8 cellular contexts compared by ENCODE assay signal in the genomic region with DNA sequence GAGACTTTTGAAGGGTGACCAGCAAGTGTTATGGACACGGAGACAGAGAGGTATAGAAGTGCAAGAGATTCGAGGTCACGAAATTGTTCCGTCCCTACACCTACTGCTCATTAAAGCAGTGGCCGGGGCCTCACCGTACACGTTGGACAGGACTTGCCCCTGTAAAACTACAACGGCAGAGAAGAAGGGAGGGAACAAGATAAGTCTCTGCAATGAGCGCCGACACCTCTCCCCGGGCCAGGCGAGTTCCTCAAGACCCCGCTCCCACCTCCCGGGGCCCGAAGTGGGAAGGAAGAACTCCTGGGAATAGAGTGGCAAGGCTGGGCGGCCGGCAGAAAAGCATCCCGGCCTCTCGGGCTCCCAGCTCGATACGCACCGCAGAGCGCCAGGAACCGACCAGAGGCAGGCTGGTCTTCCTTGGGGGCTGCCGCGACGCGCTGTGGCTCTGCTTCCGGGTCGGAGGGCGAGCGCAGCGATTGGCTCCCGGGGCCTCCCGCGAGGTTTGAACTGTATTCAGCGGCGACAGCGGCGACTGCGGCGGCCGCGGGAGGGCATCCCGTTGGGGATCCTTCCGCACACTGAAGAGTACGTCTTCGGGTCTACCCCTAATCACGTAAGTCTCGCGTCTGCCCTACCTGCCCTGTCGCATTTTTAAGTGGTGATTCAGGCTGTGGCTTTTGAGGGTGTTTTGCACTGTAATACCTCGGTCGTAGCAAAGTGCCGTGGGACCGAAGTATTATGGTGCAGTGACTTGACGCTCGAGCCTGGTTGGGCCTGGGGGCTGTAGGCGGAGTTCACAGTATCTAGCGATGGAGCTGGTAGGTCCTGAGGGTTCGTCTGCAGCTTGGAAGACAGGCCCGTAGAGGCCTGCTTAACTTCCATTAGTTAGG. TPM values are rescaled to one million over a fixed set of nuclear protein-coding genes. Genes with fewer than 3 reads are reported as not detected.
DNase-seq lines count a peak whose midpoint lies in the region; ATAC-seq and TF ChIP-seq lines count a peak whose summit lies in the region.

A gene with protein sequence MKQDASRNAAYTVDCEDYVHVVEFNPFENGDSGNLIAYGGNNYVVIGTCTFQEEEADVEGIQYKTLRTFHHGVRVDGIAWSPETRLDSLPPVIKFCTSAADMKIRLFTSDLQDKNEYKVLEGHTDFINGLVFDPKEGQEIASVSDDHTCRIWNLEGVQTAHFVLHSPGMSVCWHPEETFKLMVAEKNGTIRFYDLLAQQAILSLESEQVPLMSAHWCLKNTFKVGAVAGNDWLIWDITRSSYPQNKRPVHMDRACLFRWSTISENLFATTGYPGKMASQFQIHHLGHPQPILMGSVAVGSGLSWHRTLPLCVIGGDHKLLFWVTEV (minus strand): TSS at position 441 of the 890 bp plus-strand sequence. CDS start 1,596 bp downstream, outside the sequence.
A gene with protein sequence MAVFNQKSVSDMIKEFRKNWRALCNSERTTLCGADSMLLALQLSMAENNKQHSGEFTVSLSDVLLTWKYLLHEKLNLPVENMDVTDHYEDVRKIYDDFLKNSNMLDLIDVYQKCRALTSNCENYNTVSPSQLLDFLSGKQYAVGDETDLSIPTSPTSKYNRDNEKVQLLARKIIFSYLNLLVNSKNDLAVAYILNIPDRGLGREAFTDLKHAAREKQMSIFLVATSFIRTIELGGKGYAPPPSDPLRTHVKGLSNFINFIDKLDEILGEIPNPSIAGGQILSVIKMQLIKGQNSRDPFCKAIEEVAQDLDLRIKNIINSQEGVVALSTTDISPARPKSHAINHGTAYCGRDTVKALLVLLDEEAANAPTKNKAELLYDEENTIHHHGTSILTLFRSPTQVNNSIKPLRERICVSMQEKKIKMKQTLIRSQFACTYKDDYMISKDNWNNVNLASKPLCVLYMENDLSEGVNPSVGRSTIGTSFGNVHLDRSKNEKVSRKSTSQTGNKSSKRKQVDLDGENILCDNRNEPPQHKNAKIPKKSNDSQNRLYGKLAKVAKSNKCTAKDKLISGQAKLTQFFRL (plus strand): TSS at position 510 of the 890 bp plus-strand sequence. CDS start 3,706 bp downstream, outside the sequence.

- WGBS in esophagus muscularis mucosa: 0% methylated on average over 29 of the region's 62 CpGs

- ATAC-seq in GM21619 (IDR thresholded peaks at IDR 0.05; ENCODE audit: unreplicated experiment): peak; percentile 97
- peak; percentile 96 for ATAC-seq in activated T-cell treated with anti-CD3 and anti-CD28 coated beads, Interleukin-2, amount 50 U/mL, for 4 hours

- peak; percentile 91 for DNase-seq in DMS53 treated with DMSO at 0.1 percent for 48 hours (lab: John Stamatoyannopoulos, UW; ENCODE audit: unreplicated experiment)
- DNase-seq in Jurkat, Clone E6-1 (ENCODE audit: low read depth, low spot score): peak; percentile 88
- DNase-seq in activated T-cell treated with anti-CD3 and anti-CD28 coated beads, Interleukin-2, amount 50 U/mL, for 4 hours: peak; percentile 85
- DNase-seq in esophagus muscularis mucosa (ENCODE audit: extremely low spot score): peak; percentile 94
- DNase-seq in stimulated activated CD8-positive, alpha-beta memory T cell treated with anti-CD3 and anti-CD28 coated beads, Interleukin-7, amount 100 ng/mL, for 4 hours (ENCODE audit: low read depth in 2 of 2): peak; percentile 76 to 81

- H3K9me3 Mint-ChIP-seq in activated T-cell treated with anti-CD3 and anti-CD28 coated beads, Interleukin-2, amount 50 U/mL, for 4 hours: no peaks in the 10 kb centered on the region

- H3K27me3 Mint-ChIP-seq in activated T-cell treated with anti-CD3 and anti-CD28 coated beads, Interleukin-2, amount 50 U/mL, for 4 hours (ENCODE audit: low read depth): no peaks in the 10 kb centered on the region

- H3K27ac ChIP-seq in esophagus muscularis mucosa (replicated peaks in 1 of 4): peak within 1 kb of the TSS; percentile 84 to 85 (median 84)
- peak within 1 kb of the TSS; percentile 90 for H3K27ac ChIP-seq in muscle layer of duodenum (ENCODE audit: low read length)

- peaks cover 15 to 20% (median 17%) of the 10 kb centered on the region in 4 donors for H3K4me1 ChIP-seq in esophagus muscularis mucosa
- peaks cover 14 to 18% of the 10 kb centered on the region in 2 donors for H3K4me1 ChIP-seq in muscle layer of duodenum (ENCODE audit: control insufficient read depth in 1 of 2, insufficient read depth in 2 of 2, low read length in 2 of 2)

- H3K9me3 ChIP-seq in esophagus muscularis mucosa (no peaks in the 10 kb centered on the region), muscle layer of duodenum (ENCODE audit: control insufficient read depth in 1 of 2, low read length in 2 of 2) (no peaks in the 10 kb centered on the region)

- peak; percentile 40 for TF ChIP-seq POLR2A in esophagus muscularis mucosa (IDR thresholded peaks at IDR 0.05; ENCODE audit: low read depth)

- H3K36me3 ChIP-seq in esophagus muscularis mucosa (peaks cover 0 to 31% (median 12%) of the 10 kb centered on the region in 4 donors), muscle layer of duodenum (ENCODE audit: control insufficient read depth in 1 of 2, insufficient read depth in 2 of 2, low read length in 2 of 2) (peaks cover 0 to 11% of the 10 kb centered on the region in 2 donors)

- peak within 1 kb of the TSS; percentile 90 for H3K4me3 ChIP-seq in Jurkat, Clone E6-1 (ENCODE audit: low read length)
- H3K4me3 ChIP-seq in esophagus muscularis mucosa (peak within 1 kb of the TSS; percentile 67 to 87 (median 80)), muscle layer of duodenum (ENCODE audit: low read depth in 1 of 2, low read length in 2 of 2) (peak within 1 kb of the TSS; percentile 95 to 98)

- intact Hi-C loops in esophagus muscularis mucosa (cut with DNase I): loop anchor here (5.0 kb wide), 1 partner anchor 53 kb away; no protein-coding TSS in a partner anchor

- H3K36me3 Mint-ChIP-seq in activated T-cell treated with anti-CD3 and anti-CD28 coated beads, Interleukin-2, amount 50 U/mL, for 4 hours (ENCODE audit: insufficient read depth): peaks cover 10% of the 10 kb centered on the region

- H3K27me3 ChIP-seq in esophagus muscularis mucosa (no peaks in the 10 kb centered on the region), muscle layer of duodenum (ENCODE audit: low read depth, low read length) (no peaks in the 10 kb centered on the region)

- peaks cover 18% of the 10 kb centered on the region for H3K4me1 Mint-ChIP-seq in activated T-cell treated with anti-CD3 and anti-CD28 coated beads, Interleukin-2, amount 50 U/mL, for 4 hours (ENCODE audit: low read depth)

- no peak for TF ChIP-seq EP300 in esophagus muscularis mucosa (IDR thresholded peaks at IDR 0.05)

- peak in 2 of 3 experiments; percentile 12 to 18 for TF ChIP-seq CTCF in esophagus muscularis mucosa (IDR thresholded peaks at IDR 0.05)

- H3K4me3 Mint-ChIP-seq in activated T-cell treated with anti-CD3 and anti-CD28 coated beads, Interleukin-2, amount 50 U/mL, for 4 hours: peak within 1 kb of the TSS; percentile 92

TF ChIP-seq in PFSK-1, 5 proteins besides CTCF, POLR2A, EP300 and RAD21:
- TF ChIP-seq, protein P1, sequence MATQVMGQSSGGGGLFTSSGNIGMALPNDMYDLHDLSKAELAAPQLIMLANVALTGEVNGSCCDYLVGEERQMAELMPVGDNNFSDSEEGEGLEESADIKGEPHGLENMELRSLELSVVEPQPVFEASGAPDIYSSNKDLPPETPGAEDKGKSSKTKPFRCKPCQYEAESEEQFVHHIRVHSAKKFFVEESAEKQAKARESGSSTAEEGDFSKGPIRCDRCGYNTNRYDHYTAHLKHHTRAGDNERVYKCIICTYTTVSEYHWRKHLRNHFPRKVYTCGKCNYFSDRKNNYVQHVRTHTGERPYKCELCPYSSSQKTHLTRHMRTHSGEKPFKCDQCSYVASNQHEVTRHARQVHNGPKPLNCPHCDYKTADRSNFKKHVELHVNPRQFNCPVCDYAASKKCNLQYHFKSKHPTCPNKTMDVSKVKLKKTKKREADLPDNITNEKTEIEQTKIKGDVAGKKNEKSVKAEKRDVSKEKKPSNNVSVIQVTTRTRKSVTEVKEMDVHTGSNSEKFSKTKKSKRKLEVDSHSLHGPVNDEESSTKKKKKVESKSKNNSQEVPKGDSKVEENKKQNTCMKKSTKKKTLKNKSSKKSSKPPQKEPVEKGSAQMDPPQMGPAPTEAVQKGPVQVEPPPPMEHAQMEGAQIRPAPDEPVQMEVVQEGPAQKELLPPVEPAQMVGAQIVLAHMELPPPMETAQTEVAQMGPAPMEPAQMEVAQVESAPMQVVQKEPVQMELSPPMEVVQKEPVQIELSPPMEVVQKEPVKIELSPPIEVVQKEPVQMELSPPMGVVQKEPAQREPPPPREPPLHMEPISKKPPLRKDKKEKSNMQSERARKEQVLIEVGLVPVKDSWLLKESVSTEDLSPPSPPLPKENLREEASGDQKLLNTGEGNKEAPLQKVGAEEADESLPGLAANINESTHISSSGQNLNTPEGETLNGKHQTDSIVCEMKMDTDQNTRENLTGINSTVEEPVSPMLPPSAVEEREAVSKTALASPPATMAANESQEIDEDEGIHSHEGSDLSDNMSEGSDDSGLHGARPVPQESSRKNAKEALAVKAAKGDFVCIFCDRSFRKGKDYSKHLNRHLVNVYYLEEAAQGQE (IDR thresholded peaks at IDR 0.05; ENCODE audit: insufficient read depth in 1 of 2, low read depth in 2 of 2, low read length in 2 of 2): no peak; a peak in 1 of 4 replicates
- TF ChIP-seq TAF1 (IDR thresholded peaks at IDR 0.05; ENCODE audit: borderline replicate concordance, insufficient read depth, low read length) (peak; percentile 86), SIN3A (IDR thresholded peaks at IDR 0.05; ENCODE audit: borderline replicate concordance, insufficient read depth, low read length) (peak; percentile 94; the same call in 1 of the 2 replicates), FOXP2 (optimal IDR thresholded peaks at IDR 0.05; ENCODE audit: borderline replicate concordance, extremely low read depth, extremely low read length, insufficient read depth) (peak; percentile 72), POLR2AphosphoS5 (IDR thresholded peaks at IDR 0.05; ENCODE audit: low read depth, low read length) (peak; percentile 97)
TF ChIP-seq in PFSK-1: peak in this region for 4.

RNA-seq across cellular contexts. Expression of the first gene that starts in this region (rescaled TPM):
- 127 TPM for polyA plus RNA-seq in Jurkat, Clone E6-1 (2012; ENCODE audit: insufficient read depth, insufficient read length)
- 18.6 TPM for polyA plus RNA-seq in PFSK-1 (2012; ENCODE audit: insufficient read length, low read depth)
- 10 to 100 TPM; 46.5 to 64.5 (median 55.6) TPM for total RNA-seq in activated T-cell treated with anti-CD3 and anti-CD28 coated beads, Interleukin-2, amount 50 U/mL, for 4 hours
- 10 to 100 TPM in 3 of 4 donors, 1 to 10 TPM in 1; 9.9 to 23.3 (median 15.4) TPM for total RNA-seq in esophagus muscularis mucosa

RNA-seq across cellular contexts. Expression of the second gene that starts in this region (rescaled TPM):
- polyA plus RNA-seq in Jurkat, Clone E6-1 (2012; ENCODE audit: insufficient read depth, insufficient read length): 29.2 TPM
- 9.0 TPM for polyA plus RNA-seq in PFSK-1 (2012; ENCODE audit: insufficient read length, low read depth)
- 1 to 10 TPM; 6.0 to 8.9 (median 7.8) TPM for total RNA-seq in activated T-cell treated with anti-CD3 and anti-CD28 coated beads, Interleukin-2, amount 50 U/mL, for 4 hours
- under 1 TPM; 0.45 to 0.83 (median 0.64) TPM for total RNA-seq in esophagus muscularis mucosa

Comparison
In these comparisons a context has a peak if more than half of its experiments do, and no peak if none do; other contexts are left out.
1. Peak in every context shown above with its lines: DNase-seq, ATAC-seq, H3K4me3 ChIP-seq and H3K27ac ChIP-seq.